30 cellular contexts compared by ENCODE assay signal in the genomic region with DNA sequence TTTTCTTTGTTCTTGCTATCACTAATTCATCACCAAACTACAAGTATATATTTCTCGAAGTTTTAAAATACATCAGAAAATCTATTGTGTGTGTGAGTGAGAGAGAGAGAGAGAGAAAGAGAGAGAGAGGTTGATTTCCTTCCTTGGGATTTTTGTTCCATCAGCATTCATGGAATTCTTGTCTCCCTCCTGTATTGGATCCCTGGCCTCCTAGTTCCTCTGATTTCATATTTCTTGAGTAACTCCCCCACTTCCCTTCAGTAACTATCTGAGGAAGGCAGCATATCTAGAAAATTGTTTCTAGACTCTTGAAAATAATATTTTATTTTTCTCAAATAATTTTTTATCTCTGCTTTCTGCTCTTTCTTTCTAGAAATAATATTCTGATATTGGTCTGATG.
"Had no signal": no experiment of that assay in that cellular context is flagged by ENCODE, and none has a peak within 500 bp of the region (broad histone marks: within the 10 kb centered on the region; RNA-seq: fewer than 3 reads in every experiment).

No MANE protein-coding gene starts in this region.

- FAIRE-seq: keratinocyte, pancreas, urothelium cell line had no signal

- ATAC-seq: left colon; left lung; lower lobe of right lung; mucosa of descending colon; naive thymus-derived CD4-positive, alpha-beta T cell; natural killer cell treated with Interleukin-12 subunit alpha and Interleukin-12 subunit beta and Interleukin-15 and Interleukin-18, amount 100 ng/mL, for 72 hours; pancreas; right cardiac atrium; sciatic nerve; stimulated activated naive B cell treated with anti-CD40 and anti-IgM and Interleukin-4, amounts not matched to agents 10 μg/mL and 1 μg/mL and 100 μg/mL, for 72 hours; stimulated activated naive CD8-positive, alpha-beta T cell treated with anti-CD3 and anti-CD28 coated beads, Interleukin-15, Interleukin-2, amounts not matched to agents 100 U/mL and 50 U/mL, for 24 hours; upper lobe of right lung had no signal

- H3K4me3 ChIP-seq: left lung, lower lobe of right lung, mucosa of descending colon, pancreas, prostate gland, skin epidermis, stomach, testis, thyroid gland, transverse colon, upper lobe of right lung had no signal

- H3K27me3 Mint-ChIP-seq: naive thymus-derived CD4-positive, alpha-beta T cell; natural killer cell treated with Interleukin-12 subunit alpha and Interleukin-12 subunit beta and Interleukin-15 and Interleukin-18, amount 100 ng/mL, for 72 hours; stimulated activated naive B cell treated with anti-CD40 and anti-IgM and Interleukin-4, amounts not matched to agents 10 μg/mL and 1 μg/mL and 100 μg/mL, for 72 hours had no signal

- H3K27me3 ChIP-seq: left lung, pancreas, stomach, testis, thyroid gland, transverse colon, upper lobe of right lung had no signal

- H3K9me3 ChIP-seq: left lung, lower lobe of right lung, mucosa of descending colon, pancreas, prostate gland, stomach, testis, thyroid gland, transverse colon, upper lobe of right lung had no signal

- H3K4me1 ChIP-seq: left lung, lower lobe of right lung, pancreas, prostate gland, stomach, testis, thyroid gland, upper lobe of right lung had no signal

- DNase-seq: hippocampal formation; left colon; left lung; lower lobe of right lung; mammary epithelial cell; midbrain; mucosa of descending colon; naive thymus-derived CD4-positive, alpha-beta T cell; nucleus accumbens; pancreas; posterior cingulate gyrus; retina; right cardiac atrium; stimulated activated CD4-positive, alpha-beta T cell treated with anti-CD3 and anti-CD28 coated beads, Interleukin-12 subunit alpha, Interleukin-12 subunit beta, amount 100 ng/mL, for 4 hours; stimulated activated CD4-positive, alpha-beta T cell treated with anti-CD3 and anti-CD28 coated beads, Interleukin-15, amount 100 ng/mL, for 24 hours; stimulated activated CD4-positive, alpha-beta T cell treated with anti-CD3 and anti-CD28 coated beads, Interleukin-2, amount 100 ng/mL, for 24 hours; stimulated activated CD4-positive, alpha-beta T cell treated with anti-CD3 and anti-CD28 coated beads, Interleukin-4, amount 100 ng/mL, for 1 hour; stimulated activated naive B cell treated with anti-CD40 and anti-IgM and Interleukin-4, amounts not matched to agents 10 μg/mL and 1 μg/mL and 100 μg/mL, for 72 hours; stimulated activated naive CD8-positive, alpha-beta T cell treated with anti-CD3 and anti-CD28 coated beads, Interleukin-15, Interleukin-2, amounts not matched to agents 100 U/mL and 50 U/mL, for 24 hours; stomach; testis; thyroid gland; transverse colon; upper lobe of right lung had no signal

- H3K27ac Mint-ChIP-seq: naive thymus-derived CD4-positive, alpha-beta T cell; natural killer cell treated with Interleukin-12 subunit alpha and Interleukin-12 subunit beta and Interleukin-15 and Interleukin-18, amount 100 ng/mL, for 72 hours; stimulated activated naive B cell treated with anti-CD40 and anti-IgM and Interleukin-4, amounts not matched to agents 10 μg/mL and 1 μg/mL and 100 μg/mL, for 72 hours had no signal

- H3K9me3 Mint-ChIP-seq: naive thymus-derived CD4-positive, alpha-beta T cell; natural killer cell treated with Interleukin-12 subunit alpha and Interleukin-12 subunit beta and Interleukin-15 and Interleukin-18, amount 100 ng/mL, for 72 hours; stimulated activated naive B cell treated with anti-CD40 and anti-IgM and Interleukin-4, amounts not matched to agents 10 μg/mL and 1 μg/mL and 100 μg/mL, for 72 hours had no signal

- H3K4me3 Mint-ChIP-seq: naive thymus-derived CD4-positive, alpha-beta T cell; natural killer cell treated with Interleukin-12 subunit alpha and Interleukin-12 subunit beta and Interleukin-15 and Interleukin-18, amount 100 ng/mL, for 72 hours; stimulated activated naive B cell treated with anti-CD40 and anti-IgM and Interleukin-4, amounts not matched to agents 10 μg/mL and 1 μg/mL and 100 μg/mL, for 72 hours had no signal

- H3K27ac ChIP-seq: left lung, lower lobe of right lung, pancreas, prostate gland, skin epidermis, stomach, testis, thyroid gland, transverse colon, upper lobe of right lung had no signal

- H3K36me3 Mint-ChIP-seq: natural killer cell treated with Interleukin-12 subunit alpha and Interleukin-12 subunit beta and Interleukin-15 and Interleukin-18, amount 100 ng/mL, for 72 hours had no signal

- H3K36me3 ChIP-seq: left lung, lower lobe of right lung, pancreas, prostate gland, stomach, thyroid gland, transverse colon, upper lobe of right lung had no signal

- H3K4me1 Mint-ChIP-seq: stimulated activated naive B cell treated with anti-CD40 and anti-IgM and Interleukin-4, amounts not matched to agents 10 μg/mL and 1 μg/mL and 100 μg/mL, for 72 hours had no signal
